ENCODE assay signal across 8 cellular contexts in genomic region chr1:10398734-10399486, GRCh38. TPM values are rescaled to one million over a fixed set of nuclear protein-coding genes. Genes with fewer than 3 reads are reported as not detected.
DNase-seq lines count a peak whose midpoint lies in the region; ATAC-seq and TF ChIP-seq lines count a peak whose summit lies in the region.

Gene PGD (plus strand): TSS chr1:10399064. CDS start chr1:10399118, 54 bp downstream.

- peaks cover 13% of the 10 kb centered on the region for H3F3A ChIP-seq in SK-N-SH (replicated peaks; ENCODE audit: insufficient read depth)

- H3K4me1 Mint-ChIP-seq in activated naive CD4-positive, alpha-beta T cell treated with anti-CD3 and anti-CD28 coated beads, Interleukin-2, amount 50 U/mL, for 24 hours, result peaks cover 29% of the 10 kb centered on the region

- no peak for TF ChIP-seq RAD21 in SK-N-SH (IDR thresholded peaks at IDR 0.05; ENCODE audit: low read length)

- 1% methylated on average over 11 of the region's 81 CpGs for WGBS in SK-N-SH (ENCODE audit: low lambda C conversion rate)

- peaks cover 6% of the 10 kb centered on the region; the same call in 1 of the 2 replicates for H4K20me1 ChIP-seq in SK-N-SH (ENCODE audit: insufficient read depth)

- H3K36me3 Mint-ChIP-seq in activated naive CD4-positive, alpha-beta T cell treated with anti-CD3 and anti-CD28 coated beads, Interleukin-2, amount 50 U/mL, for 24 hours, result peaks cover 7% of the 10 kb centered on the region

- peak within 1 kb of the TSS; percentile 91 for H3K9ac ChIP-seq in SK-N-SH

- peak within 1 kb of the TSS; percentile 74 to 96 for H3K4me3 ChIP-seq in SK-N-SH (ENCODE audit: low read depth in 2 of 2, low read length in 1 of 2)

- H3K27ac Mint-ChIP-seq in activated naive CD4-positive, alpha-beta T cell treated with anti-CD3 and anti-CD28 coated beads, Interleukin-2, amount 50 U/mL, for 24 hours, result peak within 1 kb of the TSS; percentile 70

- DNase-seq in GM04504 (ENCODE audit: low read depth) (peak; percentile 95), NCI-H1048 (lab: John Stamatoyannopoulos, UW) (peak; percentile 91), SK-N-SH (peak; percentile 100), globus pallidus (ENCODE audit: low spot score) (peak; percentile 97), occipital lobe (lab: John Stamatoyannopoulos, UW) (peak; percentile 98)

- H3K27ac ChIP-seq in SK-N-SH (ENCODE audit: low read depth in 2 of 2, low read length in 1 of 2) (peak within 1 kb of the TSS; percentile 85 to 88), temporal lobe (ENCODE audit: low read depth, low read length) (peak within 1 kb of the TSS; percentile 56)

- no peaks in the 10 kb centered on the region for H3K9me3 ChIP-seq in SK-N-SH

- peak within 1 kb of the TSS; percentile 90 for H3K4me2 ChIP-seq in SK-N-SH

- CTCF ChIA-PET in SK-N-SH (lab: Yijun Ruan, JAX), result interaction anchor here (0.6 to 4.2 kb wide), 9 partner anchors 12 to 1080 kb away, joined by 3 to 18 read pairs (median 3); partner anchors contain the start of genes CENPS and DISP3

- peak; percentile 96 for ATAC-seq in HG02571 (IDR thresholded peaks at IDR 0.05; ENCODE audit: unreplicated experiment)

- peaks cover 41% of the 10 kb centered on the region for H3K79me2 ChIP-seq in SK-N-SH (ENCODE audit: insufficient read depth)

- H3K36me3 ChIP-seq in SK-N-SH (replicated peaks in 1 of 2; ENCODE audit: control insufficient read depth in 1 of 2, insufficient read depth in 2 of 2, low read length in 1 of 2), result peaks cover 9 to 30% of the 10 kb centered on the region in 2 experiments

- no peaks in the 10 kb centered on the region for H3K27me3 ChIP-seq in SK-N-SH (ENCODE audit: insufficient read depth)

- no peaks in the 10 kb centered on the region for H3K27me3 Mint-ChIP-seq in activated naive CD4-positive, alpha-beta T cell treated with anti-CD3 and anti-CD28 coated beads, Interleukin-2, amount 50 U/mL, for 24 hours

- TF ChIP-seq CTCF in SK-N-SH (IDR thresholded peaks at IDR 0.05), result no peak; the same call in 1 of the 2 replicates

- POLR2A ChIA-PET in SK-N-SH (lab: Yijun Ruan, JAX), result interaction anchor here (0.6 to 1.5 kb wide), 8 partner anchors 11 to 894 kb away, joined by 3 to 9 read pairs (median 4); partner anchors contain the start of gene KIF1B

- TF ChIP-seq EP300 in SK-N-SH (IDR thresholded peaks at IDR 0.05; ENCODE audit: borderline replicate concordance in 1 of 2, low read depth in 1 of 2, low read length in 1 of 2), result peak in 1 of 2 experiments; percentile 7; a peak in 1 of 4 replicates

- H3K9me3 Mint-ChIP-seq in activated naive CD4-positive, alpha-beta T cell treated with anti-CD3 and anti-CD28 coated beads, Interleukin-2, amount 50 U/mL, for 24 hours, result no peaks in the 10 kb centered on the region

- no peaks in the 10 kb centered on the region for H3K9me2 ChIP-seq in SK-N-SH

- H3K4me3 Mint-ChIP-seq in activated naive CD4-positive, alpha-beta T cell treated with anti-CD3 and anti-CD28 coated beads, Interleukin-2, amount 50 U/mL, for 24 hours, result peak within 1 kb of the TSS; percentile 94

- H2AFZ ChIP-seq in SK-N-SH (ENCODE audit: low read depth), result peak within 1 kb of the TSS; percentile 89

- peaks cover 8 to 25% of the 10 kb centered on the region in 2 experiments; a peak in 3 of 4 replicates for H3K4me1 ChIP-seq in SK-N-SH (ENCODE audit: control insufficient read depth in 1 of 2, insufficient read depth in 2 of 2, low read depth in 1 of 2, low read length in 1 of 2)

TF ChIP-seq in SK-N-SH, 30 proteins besides CTCF, POLR2A, EP300 and RAD21 (continues in another document):
- TF ChIP-seq FOXM1 (IDR thresholded peaks at IDR 0.05; ENCODE audit: low read depth) (no peak), GABPA (IDR thresholded peaks at IDR 0.05; ENCODE audit: low read depth) (no peak), SMC3 (IDR thresholded peaks at IDR 0.05; ENCODE audit: low read depth, low read length) (no peak), MEF2A (IDR thresholded peaks at IDR 0.05; ENCODE audit: borderline replicate concordance, low read depth) (no peak), EZH2phosphoT487 (IDR thresholded peaks at IDR 0.05; ENCODE audit: borderline replicate concordance, low read depth) (no peak), CHD2 (IDR thresholded peaks at IDR 0.05; ENCODE audit: low read length, partially characterized antibody) (peak; percentile 87), FOSL2 (IDR thresholded peaks at IDR 0.05; ENCODE audit: borderline replicate concordance, low read depth) (no peak), ELF1 (IDR thresholded peaks at IDR 0.05) (0 out of 2 replicates have a peak, but pooled peaks have one; percentile 48), RFX5 (IDR thresholded peaks at IDR 0.05; ENCODE audit: low read length) (no peak), NRF1 (IDR thresholded peaks at IDR 0.05; ENCODE audit: low read depth, low read length) (peak; percentile 66), SIN3A (IDR thresholded peaks at IDR 0.05; ENCODE audit: borderline replicate concordance, low read depth, low read length) (peak; percentile 92; the same call in 1 of the 2 replicates), TCF12 (IDR thresholded peaks at IDR 0.05) (peak; percentile 32; the same call in 1 of the 2 replicates), JUND (IDR thresholded peaks at IDR 0.05) (no peak), MXI1 (IDR thresholded peaks at IDR 0.05; ENCODE audit: low read depth, low read length) (peak; percentile 96), NFIC (IDR thresholded peaks at IDR 0.05; ENCODE audit: borderline replicate concordance) (no peak; the same call in 1 of the 2 replicates), POLR2AphosphoS5 (IDR thresholded peaks at IDR 0.05; ENCODE audit: low read depth, low read length) (peak; percentile 94), MAX (IDR thresholded peaks at IDR 0.05; ENCODE audit: low read depth) (peak; percentile 94), PBX3 (IDR thresholded peaks at IDR 0.05) (peak; percentile 99), RCOR1 (IDR thresholded peaks at IDR 0.05; ENCODE audit: low read length) (no peak), GATA2 (CRISPR knock-in tag; IDR thresholded peaks at IDR 0.05) (no peak)
- TF ChIP-seq, protein P1, sequence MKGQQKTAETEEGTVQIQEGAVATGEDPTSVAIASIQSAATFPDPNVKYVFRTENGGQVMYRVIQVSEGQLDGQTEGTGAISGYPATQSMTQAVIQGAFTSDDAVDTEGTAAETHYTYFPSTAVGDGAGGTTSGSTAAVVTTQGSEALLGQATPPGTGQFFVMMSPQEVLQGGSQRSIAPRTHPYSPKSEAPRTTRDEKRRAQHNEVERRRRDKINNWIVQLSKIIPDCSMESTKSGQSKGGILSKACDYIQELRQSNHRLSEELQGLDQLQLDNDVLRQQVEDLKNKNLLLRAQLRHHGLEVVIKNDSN (IDR thresholded peaks at IDR 0.05; ENCODE audit: borderline replicate concordance, low read depth), result no peak
- TF ChIP-seq, protein P2, sequence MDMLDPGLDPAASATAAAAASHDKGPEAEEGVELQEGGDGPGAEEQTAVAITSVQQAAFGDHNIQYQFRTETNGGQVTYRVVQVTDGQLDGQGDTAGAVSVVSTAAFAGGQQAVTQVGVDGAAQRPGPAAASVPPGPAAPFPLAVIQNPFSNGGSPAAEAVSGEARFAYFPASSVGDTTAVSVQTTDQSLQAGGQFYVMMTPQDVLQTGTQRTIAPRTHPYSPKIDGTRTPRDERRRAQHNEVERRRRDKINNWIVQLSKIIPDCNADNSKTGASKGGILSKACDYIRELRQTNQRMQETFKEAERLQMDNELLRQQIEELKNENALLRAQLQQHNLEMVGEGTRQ (IDR thresholded peaks at IDR 0.05; ENCODE audit: borderline replicate concordance, low read depth, low read length), result no peak
- TF ChIP-seq, protein P3, sequence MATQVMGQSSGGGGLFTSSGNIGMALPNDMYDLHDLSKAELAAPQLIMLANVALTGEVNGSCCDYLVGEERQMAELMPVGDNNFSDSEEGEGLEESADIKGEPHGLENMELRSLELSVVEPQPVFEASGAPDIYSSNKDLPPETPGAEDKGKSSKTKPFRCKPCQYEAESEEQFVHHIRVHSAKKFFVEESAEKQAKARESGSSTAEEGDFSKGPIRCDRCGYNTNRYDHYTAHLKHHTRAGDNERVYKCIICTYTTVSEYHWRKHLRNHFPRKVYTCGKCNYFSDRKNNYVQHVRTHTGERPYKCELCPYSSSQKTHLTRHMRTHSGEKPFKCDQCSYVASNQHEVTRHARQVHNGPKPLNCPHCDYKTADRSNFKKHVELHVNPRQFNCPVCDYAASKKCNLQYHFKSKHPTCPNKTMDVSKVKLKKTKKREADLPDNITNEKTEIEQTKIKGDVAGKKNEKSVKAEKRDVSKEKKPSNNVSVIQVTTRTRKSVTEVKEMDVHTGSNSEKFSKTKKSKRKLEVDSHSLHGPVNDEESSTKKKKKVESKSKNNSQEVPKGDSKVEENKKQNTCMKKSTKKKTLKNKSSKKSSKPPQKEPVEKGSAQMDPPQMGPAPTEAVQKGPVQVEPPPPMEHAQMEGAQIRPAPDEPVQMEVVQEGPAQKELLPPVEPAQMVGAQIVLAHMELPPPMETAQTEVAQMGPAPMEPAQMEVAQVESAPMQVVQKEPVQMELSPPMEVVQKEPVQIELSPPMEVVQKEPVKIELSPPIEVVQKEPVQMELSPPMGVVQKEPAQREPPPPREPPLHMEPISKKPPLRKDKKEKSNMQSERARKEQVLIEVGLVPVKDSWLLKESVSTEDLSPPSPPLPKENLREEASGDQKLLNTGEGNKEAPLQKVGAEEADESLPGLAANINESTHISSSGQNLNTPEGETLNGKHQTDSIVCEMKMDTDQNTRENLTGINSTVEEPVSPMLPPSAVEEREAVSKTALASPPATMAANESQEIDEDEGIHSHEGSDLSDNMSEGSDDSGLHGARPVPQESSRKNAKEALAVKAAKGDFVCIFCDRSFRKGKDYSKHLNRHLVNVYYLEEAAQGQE (IDR thresholded peaks at IDR 0.05; ENCODE audit: low read depth, low read length), result 0 out of 2 replicates have a peak, but pooled peaks have one; percentile 37

RNA-seq across cellular contexts. Expression of gene PGD, which starts in this region (rescaled TPM):
- polyA plus RNA-seq in SK-N-SH (2012; rRNA removed), result 75.3 and 76.2 TPM in 2 replicates
- polyA plus RNA-seq in SK-N-SH (2012; cell fraction: cytosol; rRNA removed), result 75.1 and 78.8 TPM in 2 replicates
- polyA plus RNA-seq in SK-N-SH (2012; cell fraction: nucleus; rRNA removed), result 61.0 and 72.1 TPM in 2 replicates
- 94.1 TPM for total RNA-seq in occipital lobe
- total RNA-seq in temporal lobe, result 80.9 TPM

Comparison
In these comparisons a context has a peak if more than half of its experiments do, and no peak if none do; other contexts are left out.
1. Peak in every context shown above with its lines: DNase-seq, ATAC-seq, H3K4me3 ChIP-seq and H3K27ac ChIP-seq.